8 cellular contexts compared by ENCODE assay signal in the genomic region with DNA sequence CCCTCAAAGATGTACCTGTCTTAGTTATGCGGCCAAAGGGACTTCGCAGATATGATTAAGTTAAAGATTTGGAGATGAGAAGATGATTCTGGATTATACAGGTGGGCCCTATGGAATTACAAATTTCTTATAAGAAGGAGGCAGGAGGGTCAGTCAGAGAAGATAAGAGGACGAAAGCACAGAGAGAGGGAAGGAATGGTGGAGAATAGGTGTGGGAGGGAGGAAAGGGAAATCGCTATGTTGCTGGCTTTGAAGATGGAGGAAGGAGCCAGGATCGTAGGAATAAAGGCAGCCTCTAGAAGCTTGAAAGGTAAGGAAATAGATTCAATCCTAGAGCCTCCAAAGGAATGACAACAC. TPM values are rescaled to one million over a fixed set of nuclear protein-coding genes. Genes with fewer than 3 reads are reported as not detected.
DNase-seq lines count a peak whose midpoint lies in the region; ATAC-seq, FAIRE-seq and TF ChIP-seq lines count a peak whose summit lies in the region.

No MANE protein-coding gene starts in this region.

- H3K4me1 ChIP-seq in right atrium auricular region (peaks cover 0 to 41% of the 10 kb centered on the region in 2 donors), muscle layer of duodenum (ENCODE audit: control insufficient read depth in 1 of 2, insufficient read depth in 2 of 2, low read length in 2 of 2) (peaks cover 7 to 31% of the 10 kb centered on the region in 2 donors)

- no peaks in the 10 kb centered on the region for H3K27me3 ChIP-seq in right atrium auricular region
- no peaks in the 10 kb centered on the region for H3K27me3 ChIP-seq in muscle layer of duodenum (ENCODE audit: low read depth, low read length)

- H3K36me3 ChIP-seq in right atrium auricular region (no peaks in the 10 kb centered on the region), muscle layer of duodenum (ENCODE audit: control insufficient read depth in 1 of 2, insufficient read depth in 2 of 2, low read length in 2 of 2) (peaks cover 3 to 9% of the 10 kb centered on the region in 2 donors)

- DNase-seq in right atrium auricular region (ENCODE audit: low spot score) (no peak), Right ventricle myocardium inferior (ENCODE audit: missing footprints) (no peak), frontal cortex (ENCODE audit: low spot score in 2 of 2) (no peak), substantia nigra (lab: John Stamatoyannopoulos, UW) (no peak), Ammon's horn (ENCODE audit: low spot score) (no peak), NCI-H187 (lab: John Stamatoyannopoulos, UW) (no peak)

- ATAC-seq in Right ventricle myocardium inferior, result no peak

- H3K9me3 ChIP-seq in right atrium auricular region (no peaks in the 10 kb centered on the region), muscle layer of duodenum (ENCODE audit: control insufficient read depth in 1 of 2, low read length in 2 of 2) (no peaks in the 10 kb centered on the region)

- intact Hi-C loops in Right ventricle myocardium inferior (cut with DNase I), result no loop called here

- H3K4me3 ChIP-seq in right atrium auricular region (no peak overlapping the region), muscle layer of duodenum (ENCODE audit: low read depth in 1 of 2, low read length in 2 of 2) (peak overlapping the region; percentile 86 to 89)

- peak overlapping the region; percentile 98 to 100 for H3K27ac ChIP-seq in right atrium auricular region
- H3K27ac ChIP-seq in muscle layer of duodenum (ENCODE audit: low read length), result no peak overlapping the region
- no peak overlapping the region for H3K27ac ChIP-seq in substantia nigra (ENCODE audit: low read depth, low read length, poor library complexity, severe bottlenecking)

- H3K36me3 Mint-ChIP-seq in brain, result peaks cover 37% of the 10 kb centered on the region

- peak overlapping the region; percentile 94 to 100 (median 98) for H3K4me3 Mint-ChIP-seq in brain

- H3K27me3 Mint-ChIP-seq in brain, result peaks cover 14% of the 10 kb centered on the region

- no peak for TF ChIP-seq CTCF in right atrium auricular region (IDR thresholded peaks at IDR 0.05)
- TF ChIP-seq CTCF in brain (conservative IDR thresholded peaks at IDR 0.05), result no peak

- peaks cover 0 to 3% (median 0%) of the 10 kb centered on the region in 5 experiments for H3K9me3 Mint-ChIP-seq in brain

- peak overlapping the region; percentile 99 to 100 (median 100) for H3K27ac Mint-ChIP-seq in brain

- no peak for FAIRE-seq in frontal cortex (lab: Jason Lieb, UNC)

- H3K4me1 Mint-ChIP-seq in brain, result peaks cover 72% of the 10 kb centered on the region

RNA-seq across cellular contexts. Expression of a gene that starts 1.2 kb away (rescaled TPM):
- total RNA-seq in right atrium auricular region, result 10 to 100 TPM; 79.3 to 87.5 TPM
- 80.6 TPM for total RNA-seq in Right ventricle myocardium inferior
- polyA plus RNA-seq in brain (ENCODE audit: insufficient read depth, low read depth, low replicate concordance), result 78.3 TPM
- 220 TPM for total RNA-seq in frontal cortex

RNA-seq across cellular contexts. Expression of a gene that starts 27.1 kb away (rescaled TPM):
- total RNA-seq in right atrium auricular region (10 to 100 TPM; 29.2 to 34.5 TPM), Right ventricle myocardium inferior (27.4 TPM), frontal cortex (85.2 TPM)
- 90.3 TPM for polyA plus RNA-seq in brain (ENCODE audit: insufficient read depth, low read depth, low replicate concordance)

Comparison
In these comparisons a context has a peak if more than half of its experiments do, and no peak if none do; other contexts are left out.
1. H3K27ac ChIP-seq: peak in right atrium auricular region (2 of 2); none in muscle layer of duodenum (single experiment) and substantia nigra (single experiment).
2. H3K4me3 ChIP-seq: peak in muscle layer of duodenum (2 of 2); none in right atrium auricular region (0 of 2).